In the genomic region with DNA sequence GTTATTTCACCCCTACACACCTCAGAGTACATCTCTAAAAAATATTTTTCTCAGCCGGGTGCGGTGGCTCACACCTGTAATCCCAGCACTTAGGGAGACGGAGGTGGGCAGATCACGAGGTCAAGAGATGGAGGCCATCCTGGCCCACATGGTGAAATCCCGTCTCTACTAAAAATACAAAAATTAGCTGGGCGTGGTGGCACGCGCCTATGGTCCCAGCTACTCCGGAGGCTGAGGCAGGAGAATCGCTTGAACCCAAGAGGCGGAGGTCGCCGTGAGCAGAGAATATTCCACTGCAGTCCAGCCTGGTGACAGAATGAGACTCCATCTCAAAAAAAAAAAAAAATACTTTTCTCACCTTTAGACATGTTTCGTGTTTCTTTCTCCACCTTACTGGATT, we compare ENCODE assay signal across 4 cellular contexts. TPM values are rescaled to one million over a fixed set of nuclear protein-coding genes. Genes with fewer than 3 reads are reported as not detected.
"Had no signal": no experiment of that assay in that cellular context is flagged by ENCODE, and none has a peak within 500 bp of the region (broad histone marks: within the 10 kb centered on the region; RNA-seq: fewer than 3 reads in every experiment).

No MANE protein-coding gene starts in this region.

RNA-seq across cellular contexts. Expression of gene SRRM4, which starts 52.0 kb away (rescaled TPM):
- total RNA-seq: subcutaneous adipose tissue, suprapubic skin, tibial nerve, ureter had no signal
